ENCODE assay signal across 8 cellular contexts in genomic region chr20:1392443-1392692, GRCh38. TPM values are rescaled to one million over a fixed set of nuclear protein-coding genes. Genes with fewer than 3 reads are reported as not detected.
DNase-seq lines count a peak whose midpoint lies in the region; TF ChIP-seq lines count a peak whose summit lies in the region.

No MANE protein-coding gene starts in this region.

- H3K4me3 ChIP-seq in MM.1S (ENCODE audit: low read length) (peak overlapping the region; percentile 96), dorsolateral prefrontal cortex (peak overlapping the region; percentile 59 to 96 (median 84))

- peaks cover 51% of the 10 kb centered on the region for H3K79me2 ChIP-seq in MM.1S (ENCODE audit: low read length)

- H3K36me3 Mint-ChIP-seq in activated CD4-positive, alpha-beta T cell treated with anti-CD3 and anti-CD28 coated beads, Interleukin-2, amount 10 ng/mL, durations not matched to agents 7 days and 5 days (ENCODE audit: low read depth): peaks cover 32% of the 10 kb centered on the region
- H3K36me3 Mint-ChIP-seq in nephron (ENCODE audit: low read depth): no peaks in the 10 kb centered on the region

- peak overlapping the region; percentile 78 for H3K27ac Mint-ChIP-seq in activated CD4-positive, alpha-beta T cell treated with anti-CD3 and anti-CD28 coated beads, Interleukin-2, amount 10 ng/mL, durations not matched to agents 7 days and 5 days
- H3K27ac Mint-ChIP-seq in nephron: peak overlapping the region; percentile 48 to 84 (median 66)

- H3K9me3 Mint-ChIP-seq in activated CD4-positive, alpha-beta T cell treated with anti-CD3 and anti-CD28 coated beads, Interleukin-2, amount 10 ng/mL, durations not matched to agents 7 days and 5 days: peaks cover 11% of the 10 kb centered on the region
- H3K9me3 Mint-ChIP-seq in nephron: no peaks in the 10 kb centered on the region

- no peak overlapping the region for H3K27ac ChIP-seq in MM.1S (ENCODE audit: low read length)
- peak overlapping the region in 57 of 59 donors; percentile 4 to 94 (median 80) for H3K27ac ChIP-seq in dorsolateral prefrontal cortex

- H3K27me3 Mint-ChIP-seq in activated CD4-positive, alpha-beta T cell treated with anti-CD3 and anti-CD28 coated beads, Interleukin-2, amount 10 ng/mL, durations not matched to agents 7 days and 5 days: peaks cover 20% of the 10 kb centered on the region
- H3K27me3 Mint-ChIP-seq in nephron (ENCODE audit: low read depth): peaks cover 20% of the 10 kb centered on the region

- peak overlapping the region; percentile 87 for H3K4me3 Mint-ChIP-seq in activated CD4-positive, alpha-beta T cell treated with anti-CD3 and anti-CD28 coated beads, Interleukin-2, amount 10 ng/mL, durations not matched to agents 7 days and 5 days
- peak overlapping the region; percentile 88 to 96 (median 95) for H3K4me3 Mint-ChIP-seq in nephron

- H3K4me1 ChIP-seq in MM.1S (ENCODE audit: low read length): peaks cover 14% of the 10 kb centered on the region; the same call in 1 of the 2 replicates

- CTCF ChIA-PET in activated CD4-positive, alpha-beta T cell treated with anti-CD3 and anti-CD28 coated beads, Interleukin-2, amount 10 ng/mL, durations not matched to agents 7 days and 5 days (lab: Charles Lee): interaction anchor here (0.8 to 2.2 kb wide), 9 partner anchors 9 to 74 kb away, joined by 3 to 9 read pairs (median 4); partner anchors contain the start of gene NSFL1C

- DNase-seq in activated CD4-positive, alpha-beta T cell treated with anti-CD3 and anti-CD28 coated beads, Interleukin-2, amount 10 ng/mL, durations not matched to agents 7 days and 5 days: no peak
- DNase-seq in activated CD4-positive, alpha-beta T cell treated with anti-CD3 and anti-CD28 coated beads for 1 hour: no peak
- DNase-seq in MM.1S: no peak
- no peak for DNase-seq in dorsolateral prefrontal cortex
- DNase-seq in HuH-7 (ENCODE audit: low spot score): no peak
- no peak for DNase-seq in 8988T
- DNase-seq in activated CD8-positive, alpha-beta memory T cell treated with anti-CD3 and anti-CD28 coated beads, Interleukin-2, amount 50 U/mL, for 48 hours: no peak

- H3K4me1 Mint-ChIP-seq in activated CD4-positive, alpha-beta T cell treated with anti-CD3 and anti-CD28 coated beads, Interleukin-2, amount 10 ng/mL, durations not matched to agents 7 days and 5 days: peaks cover 65% of the 10 kb centered on the region
- H3K4me1 Mint-ChIP-seq in nephron: peaks cover 47% of the 10 kb centered on the region

- H2AFZ ChIP-seq in MM.1S (ENCODE audit: low read length): peak overlapping the region; percentile 28

- intact Hi-C loops in dorsolateral prefrontal cortex (cut with DNase I): loop anchor here (2.0 to 10.0 kb wide), 4 partner anchors 20 to 74 kb away; partner anchors contain the start of gene NSFL1C (in 2 of the 2)

- H3K36me3 ChIP-seq in MM.1S (replicated peaks; ENCODE audit: insufficient read depth, low read length): no peaks in the 10 kb centered on the region

- no peaks in the 10 kb centered on the region for H3F3A ChIP-seq in MM.1S (ENCODE audit: insufficient read depth, low read length)

- H3K9me2 ChIP-seq in MM.1S (replicated peaks; ENCODE audit: insufficient read depth, low read length): no peaks in the 10 kb centered on the region

- no peak for TF ChIP-seq CTCF in MM.1S (IDR thresholded peaks at IDR 0.05; ENCODE audit: low read length)
- TF ChIP-seq CTCF in dorsolateral prefrontal cortex (IDR thresholded peaks at IDR 0.05 in 54 of 56, conservative IDR thresholded peaks at IDR 0.05 in 2 of 56; ENCODE audit: low read depth in 1 of 56, partially characterized antibody in 56 of 56): no peak
- no peak for TF ChIP-seq CTCF in nephron (IDR thresholded peaks at IDR 0.05; ENCODE audit: unreplicated experiment in 3 of 3)

- H3K27me3 ChIP-seq in MM.1S (replicated peaks; ENCODE audit: insufficient read depth, low read length) (peaks cover 30% of the 10 kb centered on the region), dorsolateral prefrontal cortex (peaks cover 0 to 14% (median 0%) of the 10 kb centered on the region in 45 donors)

- H4K20me1 ChIP-seq in MM.1S (ENCODE audit: insufficient read depth, low read length): peaks cover 19% of the 10 kb centered on the region; the same call in 1 of the 2 replicates

- peak overlapping the region; percentile 69; the same call in 1 of the 2 replicates for H3K9ac ChIP-seq in MM.1S (ENCODE audit: low read length)

- H3K4me2 ChIP-seq in MM.1S (ENCODE audit: low read depth, low read length): peak overlapping the region; percentile 90

- POLR2A ChIA-PET in activated CD4-positive, alpha-beta T cell treated with anti-CD3 and anti-CD28 coated beads, Interleukin-2, amount 10 ng/mL, durations not matched to agents 7 days and 5 days (lab: Charles Lee): no interaction called here

- H3K9me3 ChIP-seq in MM.1S (replicated peaks; ENCODE audit: insufficient read depth, low read length): no peaks in the 10 kb centered on the region

RNA-seq across cellular contexts. Expression of gene FKBP1A, which starts 0.5 kb away (rescaled TPM):
- 100 to 1,000 TPM; 207 to 238 TPM for total RNA-seq in activated CD4-positive, alpha-beta T cell treated with anti-CD3 and anti-CD28 coated beads, Interleukin-2, amount 10 ng/mL, durations not matched to agents 7 days and 5 days
- 100 to 1,000 TPM; 106 to 317 (median 196) TPM for total RNA-seq in dorsolateral prefrontal cortex
